In genomic region chr16:15415411-15416070, GRCh38 we compare ENCODE assay signal across 1 cellular context.
TF ChIP-seq lines count a peak whose summit lies in the region.

No MANE protein-coding gene starts in this region.

TF ChIP-seq in IMR-90, 13 proteins besides CTCF, POLR2A, EP300 and RAD21 (continued from another document):
- TF ChIP-seq RFX5 (IDR thresholded peaks at IDR 0.05; ENCODE audit: low read depth, low read length) (no peak), NFE2L2 (IDR thresholded peaks at IDR 0.05; ENCODE audit: low read depth, low read length) (no peak), MAFK (IDR thresholded peaks at IDR 0.05; ENCODE audit: low read depth, low read length) (no peak)
